10 cellular contexts compared by ENCODE assay signal in genomic region chr5:1134478-1134877, GRCh38. TPM values are rescaled to one million over a fixed set of nuclear protein-coding genes. Genes with fewer than 3 reads are reported as not detected.
DNase-seq lines count a peak whose midpoint lies in the region; ATAC-seq lines count a peak whose summit lies in the region.
"Had no signal": no experiment of that assay in that cellular context is flagged by ENCODE, and none has a peak within 500 bp of the region (broad histone marks: within the 10 kb centered on the region; RNA-seq: fewer than 3 reads in every experiment).

No MANE protein-coding gene starts in this region.

- H3K36me3 ChIP-seq in skeletal muscle tissue (ENCODE audit: control insufficient read depth in 3 of 3, insufficient read depth in 3 of 3, low read length in 3 of 3), result no peaks in the 10 kb centered on the region
- H3K36me3 ChIP-seq: ovary had no signal

- peaks cover 5 to 19% (median 11%) of the 10 kb centered on the region in 3 donors for H3K27me3 ChIP-seq in skeletal muscle tissue (ENCODE audit: control insufficient read depth in 3 of 3, insufficient read depth in 3 of 3, low read length in 3 of 3)
- H3K27me3 ChIP-seq: ovary had no signal

- peaks cover 19 to 27% (median 22%) of the 10 kb centered on the region in 3 donors for H3K4me1 ChIP-seq in skeletal muscle tissue (ENCODE audit: control insufficient read depth in 3 of 3, insufficient read depth in 3 of 3, low read length in 3 of 3)

- no peak overlapping the region for H3K4me3 ChIP-seq in skeletal muscle tissue (ENCODE audit: low read length in 3 of 3)
- H3K4me3 ChIP-seq: ovary had no signal

- DNase-seq in NCI-H146 (lab: John Stamatoyannopoulos, UW) (peak; percentile 38), NCI-H146 treated with DMSO at 0.1 percent for 48 hours (lab: John Stamatoyannopoulos, UW; ENCODE audit: unreplicated experiment) (no peak), OCI-M1 (lab: John Stamatoyannopoulos, UW) (peak; percentile 80), activated gamma-delta T cell treated with Interleukin-2 at 50 U/mL for 16 hours (no peak), GM03348 (ENCODE audit: low spot score) (no peak), NCI-H526 treated with DMSO at 0.1 percent for 48 hours (lab: John Stamatoyannopoulos, UW) (no peak)
- DNase-seq: activated naive CD4-positive, alpha-beta T cell treated with anti-CD3 and anti-CD28 coated beads for 36 hours; ovary had no signal

- ATAC-seq in HG02870 (IDR thresholded peaks at IDR 0.05; ENCODE audit: unreplicated experiment), result peak; percentile 53

- no peaks in the 10 kb centered on the region for H3K9me3 ChIP-seq in skeletal muscle tissue (ENCODE audit: control insufficient read depth in 3 of 3, low read length in 3 of 3)
- H3K9me3 ChIP-seq: ovary had no signal

- H3K27ac ChIP-seq in skeletal muscle tissue (ENCODE audit: low read depth, low read length), result peak overlapping the region; percentile 54
- H3K27ac ChIP-seq: ovary had no signal

- H3K9ac ChIP-seq in skeletal muscle tissue (ENCODE audit: low read depth in 1 of 3, low read length in 3 of 3), result no peak overlapping the region

RNA-seq across cellular contexts. Expression of gene SLC12A7, which starts 22.6 kb away (rescaled TPM):
- total RNA-seq in skeletal muscle tissue, result 5.7 TPM

Comparison
In these comparisons a context has a peak if more than half of its experiments do, and no peak if none do; other contexts are left out.
1. DNase-seq: peak in NCI-H146 (single experiment) and OCI-M1 (single experiment); none in NCI-H146 treated with DMSO at 0.1 percent for 48 hours (single experiment), activated gamma-delta T cell treated with Interleukin-2 at 50 U/mL for 16 hours (single experiment), GM03348 (single experiment) and NCI-H526 treated with DMSO at 0.1 percent for 48 hours (single experiment).